ENCODE assay signal across 16 cellular contexts in genomic region chr15:58247803-58248503, GRCh38.
DNase-seq lines count a peak whose midpoint lies in the region; ATAC-seq lines count a peak whose summit lies in the region.
"Had no signal": no experiment of that assay in that cellular context is flagged by ENCODE, and none has a peak within 500 bp of the region (broad histone marks: within the 10 kb centered on the region; RNA-seq: fewer than 3 reads in every experiment).

No MANE protein-coding gene starts in this region.

- no peak overlapping the region for H3K27ac Mint-ChIP-seq in T-helper 17 cell
- H3K27ac Mint-ChIP-seq in activated CD4-positive, alpha-beta T cell treated with anti-CD3 and anti-CD28 coated beads, Interleukin-2, amount 10 ng/mL, durations not matched to agents 24 days and 14 days, result no peak overlapping the region
- H3K27ac Mint-ChIP-seq: WTC11 had no signal

- H3K4me1 Mint-ChIP-seq in T-helper 17 cell, result peaks cover 11% of the 10 kb centered on the region
- peaks cover 15% of the 10 kb centered on the region for H3K4me1 Mint-ChIP-seq in activated CD4-positive, alpha-beta T cell treated with anti-CD3 and anti-CD28 coated beads, Interleukin-2, amount 10 ng/mL, durations not matched to agents 24 days and 14 days

- peaks cover 16% of the 10 kb centered on the region for H3K27me3 Mint-ChIP-seq in T-helper 17 cell
- H3K27me3 Mint-ChIP-seq in activated CD4-positive, alpha-beta T cell treated with anti-CD3 and anti-CD28 coated beads, Interleukin-2, amount 10 ng/mL, durations not matched to agents 24 days and 14 days, result no peaks in the 10 kb centered on the region

- peaks cover 25% of the 10 kb centered on the region for H3K4me1 ChIP-seq in BLaER1

- no peaks in the 10 kb centered on the region for H3K9me3 ChIP-seq in BLaER1
- H3K9me3 ChIP-seq in T-helper 17 cell (ENCODE audit: control insufficient read depth, low read length, poor library complexity, severe bottlenecking), result no peaks in the 10 kb centered on the region

- no peak for DNase-seq in T-helper 17 cell
- peak; percentile 88 for DNase-seq in left ventricle myocardium superior
- peak; percentile 83 for DNase-seq in pons (ENCODE audit: low spot score)
- no peak for DNase-seq in activated CD4-positive, alpha-beta T cell treated with anti-CD3 and anti-CD28 coated beads, Interleukin-2, amount 10 ng/mL, durations not matched to agents 24 days and 14 days
- no peak for DNase-seq in DMS79 (lab: John Stamatoyannopoulos, UW)
- DNase-seq: activated T-cell treated with anti-CD3 and anti-CD28 coated beads for 4 hours; effector CD8-positive, alpha-beta T cell; Kasumi-1; NCI-H345; SHP77 had no signal

- intact Hi-C loops in left ventricle myocardium superior (cut with micrococcal nuclease), result no loop called here
- intact Hi-C loops in activated CD4-positive, alpha-beta T cell treated with anti-CD3 and anti-CD28 coated beads, Interleukin-2, amount 10 ng/mL, durations not matched to agents 24 days and 14 days (cut with micrococcal nuclease), result no loop called here

- ATAC-seq in T-helper 17 cell (peak; percentile 27), left ventricle myocardium superior (peak; percentile 92), HG02678 (IDR thresholded peaks at IDR 0.05; ENCODE audit: unreplicated experiment) (no peak), GM18511 (IDR thresholded peaks at IDR 0.05; ENCODE audit: unreplicated experiment) (no peak)
- ATAC-seq: WTC11 had no signal

- peak overlapping the region; percentile 40 for H3K4me2 ChIP-seq in BLaER1
- H3K4me2 ChIP-seq: hepatocyte had no signal

- no peaks in the 10 kb centered on the region for H4K20me1 ChIP-seq in BLaER1

- no peak overlapping the region for H3K4me3 Mint-ChIP-seq in T-helper 17 cell
- H3K4me3 Mint-ChIP-seq in activated CD4-positive, alpha-beta T cell treated with anti-CD3 and anti-CD28 coated beads, Interleukin-2, amount 10 ng/mL, durations not matched to agents 24 days and 14 days, result no peak overlapping the region
- H3K4me3 Mint-ChIP-seq: WTC11 had no signal

- no peak overlapping the region for H3K4me3 ChIP-seq in BLaER1
- H3K4me3 ChIP-seq: hepatocyte, skin epidermis had no signal

- no peaks in the 10 kb centered on the region for H3K9me3 Mint-ChIP-seq in activated CD4-positive, alpha-beta T cell treated with anti-CD3 and anti-CD28 coated beads, Interleukin-2, amount 10 ng/mL, durations not matched to agents 24 days and 14 days

- no peaks in the 10 kb centered on the region for H3K36me3 Mint-ChIP-seq in T-helper 17 cell (ENCODE audit: low read depth)
- no peaks in the 10 kb centered on the region for H3K36me3 Mint-ChIP-seq in activated CD4-positive, alpha-beta T cell treated with anti-CD3 and anti-CD28 coated beads, Interleukin-2, amount 10 ng/mL, durations not matched to agents 24 days and 14 days (ENCODE audit: low read depth)
- H3K36me3 Mint-ChIP-seq: WTC11 had no signal

- no peak overlapping the region for H3K9ac ChIP-seq in BLaER1

- no peaks in the 10 kb centered on the region for H3K36me3 ChIP-seq in BLaER1

- H3K27ac ChIP-seq in BLaER1, result no peak overlapping the region
- H3K27ac ChIP-seq: hepatocyte had no signal

- H3K27me3 ChIP-seq in BLaER1, result no peaks in the 10 kb centered on the region
- H3K27me3 ChIP-seq: hepatocyte had no signal

Comparison
In these comparisons a context has a peak if more than half of its experiments do, and no peak if none do; other contexts are left out.
1. ATAC-seq: peak in T-helper 17 cell (single experiment) and left ventricle myocardium superior (single experiment); none in HG02678 (single experiment) and GM18511 (single experiment).
2. DNase-seq: peak in left ventricle myocardium superior (single experiment) and pons (single experiment); none in T-helper 17 cell (0 of 3), activated CD4-positive, alpha-beta T cell treated with anti-CD3 and anti-CD28 coated beads, Interleukin-2, amount 10 ng/mL, durations not matched to agents 24 days and 14 days (single experiment) and DMS79 (single experiment).